In genomic region chr4:88285235-88285505, GRCh38 we compare ENCODE assay signal across 7 cellular contexts. TPM values are rescaled to one million over a fixed set of nuclear protein-coding genes. Genes with fewer than 3 reads are reported as not detected.
DNase-seq lines count a peak whose midpoint lies in the region; ATAC-seq, FAIRE-seq and TF ChIP-seq lines count a peak whose summit lies in the region.

No MANE protein-coding gene starts in this region.

- CTCF ChIA-PET in activated CD8-positive, alpha-beta T cell treated with anti-CD3 and anti-CD28 coated beads, Interleukin-2, amount 10 ng/mL, durations not matched to agents 7 days and 5 days (lab: Charles Lee): interaction anchor here (1.0 to 3.1 kb wide), 15 partner anchors 11 to 231 kb away, joined by 3 to 19 read pairs (median 4); partner anchors contain the start of gene HERC5

- no peaks in the 10 kb centered on the region for H3K4me1 ChIP-seq in iPS-20b (ENCODE audit: insufficient read depth, low read length)

- H3K4me3 Mint-ChIP-seq in activated CD8-positive, alpha-beta T cell treated with anti-CD3 and anti-CD28 coated beads, Interleukin-2, amount 10 ng/mL, durations not matched to agents 7 days and 5 days: peak overlapping the region; percentile 99
- H3K4me3 Mint-ChIP-seq in stimulated activated memory B cell treated with anti-CD40 and anti-IgM and Interleukin-4, amounts not matched to agents 10 μg/mL and 1 μg/mL and 100 μg/mL, for 72 hours: peak overlapping the region; percentile 92

- H3K9ac ChIP-seq in iPS-20b (ENCODE audit: low read depth, low read length): no peak overlapping the region

- H3K9me3 Mint-ChIP-seq in activated CD8-positive, alpha-beta T cell treated with anti-CD3 and anti-CD28 coated beads, Interleukin-2, amount 10 ng/mL, durations not matched to agents 7 days and 5 days (ENCODE audit: insufficient read depth): no peaks in the 10 kb centered on the region
- H3K9me3 Mint-ChIP-seq in stimulated activated memory B cell treated with anti-CD40 and anti-IgM and Interleukin-4, amounts not matched to agents 10 μg/mL and 1 μg/mL and 100 μg/mL, for 72 hours: no peaks in the 10 kb centered on the region

- peaks cover 28% of the 10 kb centered on the region for H3K36me3 Mint-ChIP-seq in activated CD8-positive, alpha-beta T cell treated with anti-CD3 and anti-CD28 coated beads, Interleukin-2, amount 10 ng/mL, durations not matched to agents 7 days and 5 days (ENCODE audit: low read depth)
- H3K36me3 Mint-ChIP-seq in stimulated activated memory B cell treated with anti-CD40 and anti-IgM and Interleukin-4, amounts not matched to agents 10 μg/mL and 1 μg/mL and 100 μg/mL, for 72 hours: peaks cover 18% of the 10 kb centered on the region

- no peaks in the 10 kb centered on the region for H3K36me3 ChIP-seq in iPS-20b (ENCODE audit: insufficient read depth, low read depth, low read length)

- peak overlapping the region; percentile 97 for H3K27ac Mint-ChIP-seq in activated CD8-positive, alpha-beta T cell treated with anti-CD3 and anti-CD28 coated beads, Interleukin-2, amount 10 ng/mL, durations not matched to agents 7 days and 5 days
- H3K27ac Mint-ChIP-seq in stimulated activated memory B cell treated with anti-CD40 and anti-IgM and Interleukin-4, amounts not matched to agents 10 μg/mL and 1 μg/mL and 100 μg/mL, for 72 hours: peak overlapping the region; percentile 100

- FAIRE-seq in GM19239 (lab: Jason Lieb, UNC): no peak

- no peaks in the 10 kb centered on the region for H3K27me3 ChIP-seq in HL-60 (ENCODE audit: insufficient read depth, poor library complexity, severe bottlenecking)
- peaks cover 29% of the 10 kb centered on the region; the same call in 1 of the 2 replicates for H3K27me3 ChIP-seq in iPS-20b (ENCODE audit: insufficient read depth, low read length)

- H3K4me1 Mint-ChIP-seq in activated CD8-positive, alpha-beta T cell treated with anti-CD3 and anti-CD28 coated beads, Interleukin-2, amount 10 ng/mL, durations not matched to agents 7 days and 5 days (ENCODE audit: low read depth): peaks cover 42% of the 10 kb centered on the region
- peaks cover 39% of the 10 kb centered on the region for H3K4me1 Mint-ChIP-seq in stimulated activated memory B cell treated with anti-CD40 and anti-IgM and Interleukin-4, amounts not matched to agents 10 μg/mL and 1 μg/mL and 100 μg/mL, for 72 hours

- H3K27ac ChIP-seq in HL-60 (replicated peaks) (peak overlapping the region; percentile 43), iPS-20b (ENCODE audit: low read length) (no peak overlapping the region)

- ATAC-seq in activated CD8-positive, alpha-beta T cell treated with anti-CD3 and anti-CD28 coated beads, Interleukin-2, amount 10 ng/mL, durations not matched to agents 7 days and 5 days: no peak
- no peak for ATAC-seq in stimulated activated memory B cell treated with anti-CD40 and anti-IgM and Interleukin-4, amounts not matched to agents 10 μg/mL and 1 μg/mL and 100 μg/mL, for 72 hours

- DNase-seq in HL-60 (ENCODE audit: low read depth in 1 of 2, low spot score in 1 of 2) (no peak), NCI-H526 treated with DMSO at 0.1 percent for 48 hours (lab: John Stamatoyannopoulos, UW) (no peak), GM19239 (ENCODE audit: insufficient read length, low spot score) (no peak), occipital lobe (lab: John Stamatoyannopoulos, UW) (no peak)
- no peak for DNase-seq in activated CD8-positive, alpha-beta T cell treated with anti-CD3 and anti-CD28 coated beads, Interleukin-2, amount 10 ng/mL, durations not matched to agents 7 days and 5 days

- peak overlapping the region; percentile 81 for H3K4me3 ChIP-seq in HL-60 (replicated peaks; ENCODE audit: insufficient read depth, low read length)
- peak overlapping the region; percentile 89 for H3K4me3 ChIP-seq in iPS-20b (ENCODE audit: low read length)

- no peak for TF ChIP-seq CTCF in HL-60 (IDR thresholded peaks at IDR 0.05; ENCODE audit: insufficient read depth, low read length)

- H3K27me3 Mint-ChIP-seq in activated CD8-positive, alpha-beta T cell treated with anti-CD3 and anti-CD28 coated beads, Interleukin-2, amount 10 ng/mL, durations not matched to agents 7 days and 5 days (ENCODE audit: low read depth): no peaks in the 10 kb centered on the region
- no peaks in the 10 kb centered on the region for H3K27me3 Mint-ChIP-seq in stimulated activated memory B cell treated with anti-CD40 and anti-IgM and Interleukin-4, amounts not matched to agents 10 μg/mL and 1 μg/mL and 100 μg/mL, for 72 hours

- POLR2A ChIA-PET in activated CD8-positive, alpha-beta T cell treated with anti-CD3 and anti-CD28 coated beads, Interleukin-2, amount 10 ng/mL, durations not matched to agents 7 days and 5 days (lab: Charles Lee): interaction anchor here (0.6 to 5.0 kb wide), 20 partner anchors 12 to 1960 kb away, joined by 3 to 79 read pairs (median 8); partner anchors contain the start of genes HERC5, HERC6 and PYURF

- no peaks in the 10 kb centered on the region for H3K9me3 ChIP-seq in iPS-20b (ENCODE audit: insufficient read depth, low read depth, low read length)

RNA-seq across cellular contexts. Expression of gene PPM1K, which starts 0.8 kb away (rescaled TPM):
- total RNA-seq in activated CD8-positive, alpha-beta T cell treated with anti-CD3 and anti-CD28 coated beads, Interleukin-2, amount 10 ng/mL, durations not matched to agents 7 days and 5 days: 10 to 100 TPM; 58.4 to 59.3 TPM
- 125 TPM for total RNA-seq in occipital lobe
